In the genomic region with DNA sequence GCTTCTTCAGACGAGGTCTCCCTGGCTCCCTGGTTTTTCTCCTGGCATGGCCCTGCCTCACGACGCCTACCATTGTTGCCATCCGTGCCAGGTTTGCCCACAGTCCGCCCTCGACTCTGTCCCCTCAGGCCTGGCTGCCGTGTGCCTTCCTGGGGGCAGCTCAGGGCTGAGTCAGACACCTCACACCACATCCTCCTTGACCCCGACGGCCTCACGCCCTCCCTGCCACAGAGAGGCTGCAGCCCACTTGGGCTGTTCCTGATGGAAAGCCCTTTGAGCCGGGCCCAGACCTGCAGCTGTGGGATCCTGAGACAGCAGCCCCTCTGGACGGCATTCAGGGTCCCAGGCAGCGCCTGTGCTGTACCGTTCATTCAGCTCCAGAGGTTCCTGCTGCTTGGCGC, we compare ENCODE assay signal across 28 cellular contexts.
DNase-seq lines count a peak whose midpoint lies in the region; TF ChIP-seq lines count a peak whose summit lies in the region.
"Had no signal": no experiment of that assay in that cellular context is flagged by ENCODE, and none has a peak within 500 bp of the region (broad histone marks: within the 10 kb centered on the region; RNA-seq: fewer than 3 reads in every experiment).

No MANE protein-coding gene starts in this region.

- peak; percentile 28 for DNase-seq in H7
- no peak for DNase-seq in MM.1S
- DNase-seq in endodermal cell: peak; percentile 45
- no peak for DNase-seq in neuronal stem cell (ENCODE audit: low spot score)
- no peak for DNase-seq in G401 (ENCODE audit: low spot score)
- DNase-seq in NCI-H446 treated with DMSO at 0.1 percent for 48 hours (lab: John Stamatoyannopoulos, UW): no peak
- DNase-seq in EL: no peak
- DNase-seq in substantia nigra (lab: John Stamatoyannopoulos, UW): no peak
- DNase-seq: ACHN; activated B cell treated with CpG ODN at 0.5 μM for 24 hours; activated CD4-positive, alpha-beta T cell treated with anti-CD3 and anti-CD28 coated beads, Interleukin-2, amount 50 U/mL, for 1 hour; activated CD8-positive, alpha-beta memory T cell treated with anti-CD3 and anti-CD28 coated beads, Interleukin-2, amount 10 ng/mL, durations not matched to agents 7 days and 5 days; activated naive CD4-positive, alpha-beta T cell treated with anti-CD3 and anti-CD28 coated beads for 36 hours; activated T-cell treated with anti-CD3 and anti-CD28 coated beads, Interleukin-2, amount 50 U/mL, for 72 hours; BE2C; CD8-positive, alpha-beta memory T cell; effector CD4-positive, alpha-beta T cell; GF-D8; HCEC 1CT; heart right ventricle; left colon; stimulated activated CD4-positive, alpha-beta T cell treated with anti-CD3 and anti-CD28 coated beads, Interleukin-1b, Interleukin-23, amount 100 ng/mL, for 48 hours; trophoblast cell had no signal

- H3K27ac Mint-ChIP-seq in endodermal cell: no peak overlapping the region
- H3K27ac Mint-ChIP-seq: activated B cell treated with CpG ODN at 0.5 μM for 24 hours; activated CD8-positive, alpha-beta memory T cell treated with anti-CD3 and anti-CD28 coated beads, Interleukin-2, amount 10 ng/mL, durations not matched to agents 7 days and 5 days; activated naive CD4-positive, alpha-beta T cell treated with anti-CD3 and anti-CD28 coated beads for 36 hours; activated T-cell treated with anti-CD3 and anti-CD28 coated beads, Interleukin-2, amount 50 U/mL, for 72 hours; T-cell had no signal

- H2BK5ac ChIP-seq in neuronal stem cell (ENCODE audit: low read length): peak overlapping the region; percentile 35

- no peaks in the 10 kb centered on the region for H3K79me2 ChIP-seq in MM.1S (ENCODE audit: low read length)

- no peak overlapping the region for H4K8ac ChIP-seq in neuronal stem cell (ENCODE audit: low read depth, low read length)

- H2AK5ac ChIP-seq in neuronal stem cell (ENCODE audit: low read depth, low read length): peak overlapping the region; percentile 48

- H3K9me3 ChIP-seq in MM.1S (replicated peaks; ENCODE audit: insufficient read depth, low read length) (no peaks in the 10 kb centered on the region), endodermal cell (ENCODE audit: control insufficient read depth, low read length) (no peaks in the 10 kb centered on the region), neuronal stem cell (replicated peaks in 1 of 2; ENCODE audit: control insufficient read depth in 2 of 2, insufficient read depth in 1 of 2, low read depth in 1 of 2, low read length in 2 of 2) (no peaks in the 10 kb centered on the region)
- H3K9me3 ChIP-seq: adrenal gland, BE2C, heart right ventricle had no signal

- H3K4me2 ChIP-seq in MM.1S (ENCODE audit: low read depth, low read length) (no peak overlapping the region), neuronal stem cell (ENCODE audit: insufficient read depth, low read length, poor library complexity, severe bottlenecking) (no peak overlapping the region)
- H3K4me2 ChIP-seq: KMS-11, smooth muscle cell had no signal

- no peak for TF ChIP-seq CTCF in MM.1S (IDR thresholded peaks at IDR 0.05; ENCODE audit: low read length)
- no peak for TF ChIP-seq CTCF in endodermal cell (conservative IDR thresholded peaks at IDR 0.05)

- H2AFZ ChIP-seq in MM.1S (ENCODE audit: low read length) (no peak overlapping the region), neuronal stem cell (ENCODE audit: low read length) (peak overlapping the region; percentile 30)

- no peak overlapping the region for H2BK120ac ChIP-seq in neuronal stem cell (ENCODE audit: low read depth, low read length)

- H3K4me1 Mint-ChIP-seq in endodermal cell: no peaks in the 10 kb centered on the region
- H3K4me1 Mint-ChIP-seq: activated B cell treated with CpG ODN at 0.5 μM for 24 hours; activated CD8-positive, alpha-beta memory T cell treated with anti-CD3 and anti-CD28 coated beads, Interleukin-2, amount 10 ng/mL, durations not matched to agents 7 days and 5 days; T-cell had no signal

- no peak overlapping the region for H3K9ac ChIP-seq in MM.1S (ENCODE audit: low read length)
- H3K9ac ChIP-seq in endodermal cell (ENCODE audit: extremely low read depth, low read length, poor library complexity, severe bottlenecking): no peak overlapping the region
- H3K9ac ChIP-seq in neuronal stem cell (ENCODE audit: low read depth, low read length, poor library complexity): peak overlapping the region; percentile 10
- H3K9ac ChIP-seq: KMS-11 had no signal

- H3K4ac ChIP-seq in neuronal stem cell (ENCODE audit: low read length): no peak overlapping the region

- no peaks in the 10 kb centered on the region for H3K9me2 ChIP-seq in MM.1S (replicated peaks; ENCODE audit: insufficient read depth, low read length)

- H2BK15ac ChIP-seq in neuronal stem cell (ENCODE audit: low read length): peak overlapping the region; percentile 23

- H3K27me3 Mint-ChIP-seq in endodermal cell (ENCODE audit: insufficient read depth): peaks cover 2% of the 10 kb centered on the region

- no peaks in the 10 kb centered on the region for H3F3A ChIP-seq in MM.1S (ENCODE audit: insufficient read depth, low read length)

- H4K91ac ChIP-seq in neuronal stem cell (ENCODE audit: low read depth, low read length, poor library complexity): peak overlapping the region; percentile 56

- no peak overlapping the region for H3K14ac ChIP-seq in neuronal stem cell (ENCODE audit: low read length)

- peak overlapping the region; percentile 66 for H3K23ac ChIP-seq in neuronal stem cell (ENCODE audit: low read depth, low read length, poor library complexity)

- peak overlapping the region; percentile 81 for H3K18ac ChIP-seq in neuronal stem cell (ENCODE audit: low read length)

- no peaks in the 10 kb centered on the region for H3K79me1 ChIP-seq in neuronal stem cell (ENCODE audit: low read depth, low read length)

- H3K9me3 Mint-ChIP-seq in endodermal cell: no peaks in the 10 kb centered on the region
- H3K9me3 Mint-ChIP-seq: activated B cell treated with CpG ODN at 0.5 μM for 24 hours; activated naive CD4-positive, alpha-beta T cell treated with anti-CD3 and anti-CD28 coated beads for 36 hours; activated T-cell treated with anti-CD3 and anti-CD28 coated beads, Interleukin-2, amount 50 U/mL, for 72 hours; CD8-positive, alpha-beta memory T cell; T-cell had no signal

- in situ Hi-C loops in G401 (cut with HindIII; ENCODE audit: low sequenced_read_pairs): no loop called here

- H3K27ac ChIP-seq in MM.1S (ENCODE audit: low read length) (peak overlapping the region; percentile 23; the same call in 1 of the 2 replicates), endodermal cell (ENCODE audit: low read depth, low read length) (no peak overlapping the region), neuronal stem cell (replicated peaks; ENCODE audit: low read length) (no peak overlapping the region), substantia nigra (ENCODE audit: low read depth, low read length, poor library complexity, severe bottlenecking) (no peak overlapping the region)
- H3K27ac ChIP-seq: adrenal gland, heart right ventricle, KMS-11 had no signal

- H3K27me3 ChIP-seq in H7 (ENCODE audit: control insufficient read depth, insufficient read depth, low read length) (no peaks in the 10 kb centered on the region), MM.1S (replicated peaks; ENCODE audit: insufficient read depth, low read length) (no peaks in the 10 kb centered on the region), endodermal cell (ENCODE audit: control insufficient read depth, insufficient read depth, low read length, poor library complexity, severe bottlenecking) (no peaks in the 10 kb centered on the region), neuronal stem cell (ENCODE audit: control insufficient read depth in 3 of 3, insufficient read depth in 3 of 3, low read depth in 1 of 3, low read length in 3 of 3) (no peaks in the 10 kb centered on the region)
- H3K27me3 ChIP-seq: adrenal gland, BE2C, heart right ventricle had no signal

- no peaks in the 10 kb centered on the region for H4K20me1 ChIP-seq in MM.1S (ENCODE audit: insufficient read depth, low read length)

- no peaks in the 10 kb centered on the region for H3K36me3 ChIP-seq in H7 (replicated peaks; ENCODE audit: control insufficient read depth, insufficient read depth, low read length)
- H3K36me3 ChIP-seq in MM.1S (replicated peaks; ENCODE audit: insufficient read depth, low read length): no peaks in the 10 kb centered on the region
- H3K36me3 ChIP-seq in endodermal cell (ENCODE audit: control insufficient read depth, insufficient read depth, low read length): no peaks in the 10 kb centered on the region
- no peaks in the 10 kb centered on the region for H3K36me3 ChIP-seq in neuronal stem cell (replicated peaks in 1 of 2; ENCODE audit: control insufficient read depth in 2 of 2, insufficient read depth in 2 of 2, low read length in 2 of 2)
- H3K36me3 ChIP-seq: adrenal gland, BE2C, heart right ventricle had no signal

- H3K4me3 Mint-ChIP-seq in endodermal cell: no peak overlapping the region
- H3K4me3 Mint-ChIP-seq: activated B cell treated with CpG ODN at 0.5 μM for 24 hours; activated CD8-positive, alpha-beta memory T cell treated with anti-CD3 and anti-CD28 coated beads, Interleukin-2, amount 10 ng/mL, durations not matched to agents 7 days and 5 days; activated naive CD4-positive, alpha-beta T cell treated with anti-CD3 and anti-CD28 coated beads for 36 hours; activated T-cell treated with anti-CD3 and anti-CD28 coated beads, Interleukin-2, amount 50 U/mL, for 72 hours; brain; CD8-positive, alpha-beta memory T cell; T-cell had no signal

- peak overlapping the region; percentile 4 for H2BK12ac ChIP-seq in neuronal stem cell (ENCODE audit: low read length)

- 83 to 86% methylated on average over 10 to 15 of the region's 15 CpGs for WGBS in endodermal cell (ENCODE audit: insufficient coverage in 1 of 2, insufficient read length in 1 of 2), 2 experiments
- WGBS in neuronal stem cell (ENCODE audit: extremely low coverage in 2 of 2, insufficient read length in 2 of 2, insufficient replicate concordance in 1 of 2), 2 donors: no CpG with 5 or more reads among the region's 15 CpGs

- H3K36me3 Mint-ChIP-seq in endodermal cell (ENCODE audit: low read depth): no peaks in the 10 kb centered on the region
- H3K36me3 Mint-ChIP-seq: activated CD8-positive, alpha-beta memory T cell treated with anti-CD3 and anti-CD28 coated beads, Interleukin-2, amount 10 ng/mL, durations not matched to agents 7 days and 5 days; brain; CD8-positive, alpha-beta memory T cell; T-cell had no signal

- H3K4me1 ChIP-seq in MM.1S (ENCODE audit: low read length) (no peaks in the 10 kb centered on the region; the same call in 1 of the 2 replicates), endodermal cell (ENCODE audit: control insufficient read depth, insufficient read depth, low read length) (no peaks in the 10 kb centered on the region), neuronal stem cell (ENCODE audit: control insufficient read depth in 2 of 2, insufficient read depth in 1 of 2, low read depth in 1 of 2, low read length in 2 of 2) (peaks cover 24 to 38% of the 10 kb centered on the region in 2 donors)
- H3K4me1 ChIP-seq: adrenal gland, BE2C had no signal

- no peak overlapping the region for H3K4me3 ChIP-seq in H7 (ENCODE audit: insufficient read depth, low read depth, low read length)
- H3K4me3 ChIP-seq in MM.1S (ENCODE audit: low read length): no peak overlapping the region
- no peak overlapping the region for H3K4me3 ChIP-seq in endodermal cell (ENCODE audit: low read length)
- no peak overlapping the region for H3K4me3 ChIP-seq in neuronal stem cell (ENCODE audit: low read length in 2 of 2)
- H3K4me3 ChIP-seq: adrenal gland, heart right ventricle, smooth muscle cell had no signal

Comparison
In these comparisons a context has a peak if more than half of its experiments do, and no peak if none do; other contexts are left out.
1. DNase-seq: peak in H7 (single experiment) and endodermal cell (single experiment); none in MM.1S (single experiment), neuronal stem cell (single experiment), G401 (single experiment), NCI-H446 treated with DMSO at 0.1 percent for 48 hours (single experiment), EL (single experiment) and substantia nigra (0 of 49).